Comparison of ENCODE assay signal across 8 cellular contexts in the genomic region with DNA sequence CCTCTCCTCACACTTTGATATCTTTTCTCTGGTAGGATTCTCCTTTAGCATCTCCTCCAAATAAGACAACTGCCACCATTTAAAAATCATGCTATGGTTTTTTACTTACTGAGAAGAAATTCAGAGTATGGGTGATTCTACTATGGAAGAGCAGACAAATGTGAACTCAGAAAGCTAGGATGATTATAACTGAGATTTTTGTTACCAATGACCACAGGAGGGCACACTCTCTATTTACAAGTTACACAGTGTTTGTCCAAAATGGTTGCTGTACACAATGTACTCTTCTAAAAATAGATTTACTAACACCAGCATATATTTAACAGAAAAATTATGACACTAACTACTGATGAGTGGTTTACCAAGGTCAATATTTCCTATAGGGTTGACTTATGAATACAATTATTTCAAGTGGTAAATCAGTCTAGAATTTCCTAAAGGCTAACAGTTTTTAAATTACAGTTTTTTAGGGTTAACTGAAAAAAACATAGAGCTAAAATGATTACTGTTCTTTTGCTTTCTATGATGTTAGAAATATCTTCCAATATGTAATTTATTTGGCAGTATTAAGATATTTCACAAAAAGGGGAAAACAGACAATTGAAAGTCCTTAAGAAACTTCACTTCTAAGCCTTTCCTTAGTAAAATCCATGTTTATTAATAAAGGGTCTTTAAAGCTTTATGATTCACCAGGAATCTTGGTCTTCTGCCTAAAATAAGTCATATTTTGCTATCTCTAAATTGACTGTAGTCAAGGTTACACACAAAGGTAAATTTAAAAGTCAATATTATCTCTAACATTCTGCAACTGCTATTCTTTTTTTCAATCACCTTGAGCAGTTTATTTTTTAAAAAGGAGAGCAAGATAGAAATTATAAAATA. TPM values are rescaled to one million over a fixed set of nuclear protein-coding genes. Genes with fewer than 3 reads are reported as not detected.
A peak's percentile ranks its signal among the peaks of the same experiment; 100 is the strongest.
DNase-seq lines count a peak whose midpoint lies in the region; ATAC-seq, FAIRE-seq and TF ChIP-seq lines count a peak whose summit lies in the region.

No MANE protein-coding gene starts in this region.

- TF ChIP-seq CTCF in brain (conservative IDR thresholded peaks at IDR 0.05) = peak; percentile 67 to 78
- peak; percentile 57 for TF ChIP-seq CTCF in kidney (IDR thresholded peaks at IDR 0.05; ENCODE audit: borderline replicate concordance, extremely low read depth, insufficient read depth)
- TF ChIP-seq CTCF in testis (IDR thresholded peaks at IDR 0.05) = peak; percentile 57 to 64 (median 58)

- no peak for TF ChIP-seq POLR2A in testis (IDR thresholded peaks at IDR 0.05)

- peaks cover 46% of the 10 kb centered on the region for H3K36me3 Mint-ChIP-seq in brain
- H3K36me3 Mint-ChIP-seq in activated T-helper 2 cell treated with anti-CD3 and anti-CD28 coated beads, Interferon-gamma antibody, Interleukin-2, Interleukin-4, amounts not matched to agents 10 μg/mL and 5 μg/mL and 100 μg/mL, durations not matched to agents 14 hours and 24 hours and 36 hours (ENCODE audit: low read depth) = peaks cover 13% of the 10 kb centered on the region

- no peaks in the 10 kb centered on the region for H3K27me3 ChIP-seq in testis

- peak overlapping the region in 4 of 5 experiments; percentile 68 to 82 (median 71) for H3K27ac Mint-ChIP-seq in brain
- no peak overlapping the region for H3K27ac Mint-ChIP-seq in activated T-helper 2 cell treated with anti-CD3 and anti-CD28 coated beads, Interferon-gamma antibody, Interleukin-2, Interleukin-4, amounts not matched to agents 10 μg/mL and 5 μg/mL and 100 μg/mL, durations not matched to agents 14 hours and 24 hours and 36 hours

- H3K27ac ChIP-seq in kidney (ENCODE audit: low read depth in 2 of 2, low read length in 2 of 2) (peak overlapping the region in 1 of 2 donors; percentile 40), testis (peak overlapping the region; percentile 17 to 57)

- H3K9me3 ChIP-seq in kidney (ENCODE audit: control insufficient read depth in 1 of 2, low read length in 2 of 2) (no peaks in the 10 kb centered on the region), testis (no peaks in the 10 kb centered on the region)

- in situ Hi-C loops in Caki2 (cut with HindIII; ENCODE audit: low pct_unique_long_range_greater_than_20kb, low sequenced_read_pairs) = no loop called here

- H3K36me3 ChIP-seq in kidney (ENCODE audit: control insufficient read depth in 1 of 2, insufficient read depth in 2 of 2, low read length in 2 of 2) (peaks cover 2 to 7% of the 10 kb centered on the region in 2 donors), testis (ENCODE audit: low read depth, missing control alignments) (no peaks in the 10 kb centered on the region)

- H3K27me3 Mint-ChIP-seq in brain = no peaks in the 10 kb centered on the region
- no peaks in the 10 kb centered on the region for H3K27me3 Mint-ChIP-seq in activated T-helper 2 cell treated with anti-CD3 and anti-CD28 coated beads, Interferon-gamma antibody, Interleukin-2, Interleukin-4, amounts not matched to agents 10 μg/mL and 5 μg/mL and 100 μg/mL, durations not matched to agents 14 hours and 24 hours and 36 hours (ENCODE audit: low read depth)

- H3K4me1 ChIP-seq in kidney (ENCODE audit: control insufficient read depth in 1 of 2, insufficient read depth in 1 of 2, low read depth in 1 of 2, low read length in 2 of 2) (peaks cover 8 to 15% of the 10 kb centered on the region in 2 donors), testis (peaks cover 21% of the 10 kb centered on the region)

- intact Hi-C loops in kidney (cut with DNase I) (no loop called here), testis (cut with DNase I; ENCODE audit: low total_unique reads) (no loop called here)
- intact Hi-C loops in activated T-helper 2 cell treated with anti-CD3 and anti-CD28 coated beads, Interferon-gamma antibody, Interleukin-2, Interleukin-4, amounts not matched to agents 10 μg/mL and 5 μg/mL and 100 μg/mL, durations not matched to agents 14 hours and 24 hours and 36 hours (cut with micrococcal nuclease) = loop anchor here (1.0 to 10.0 kb wide), 5 partner anchors 29 to 258 kb away; a partner anchor contains a TSS

- no peak overlapping the region for H3K9ac ChIP-seq in kidney (ENCODE audit: low read length in 2 of 2)

- DNase-seq in Caki2 (ENCODE audit: low read depth) (peak; percentile 35), NCI-H510A (lab: John Stamatoyannopoulos, UW) (peak; percentile 6), kidney (no peak), testis (no peak)
- DNase-seq in activated T-helper 2 cell treated with anti-CD3 and anti-CD28 coated beads, Interferon-gamma antibody, Interleukin-2, Interleukin-4, amounts not matched to agents 10 μg/mL and 5 μg/mL and 100 μg/mL, durations not matched to agents 14 hours and 24 hours and 36 hours (ENCODE audit: low spot score) = no peak

- ATAC-seq in GM19351 (IDR thresholded peaks at IDR 0.05; ENCODE audit: unreplicated experiment) = peak; percentile 77
- ATAC-seq in HG03342 (IDR thresholded peaks at IDR 0.05; ENCODE audit: unreplicated experiment) = peak; percentile 62

- H3K9me3 Mint-ChIP-seq in brain = peaks cover 7 to 25% (median 19%) of the 10 kb centered on the region in 5 experiments
- H3K9me3 Mint-ChIP-seq in activated T-helper 2 cell treated with anti-CD3 and anti-CD28 coated beads, Interferon-gamma antibody, Interleukin-2, Interleukin-4, amounts not matched to agents 10 μg/mL and 5 μg/mL and 100 μg/mL, durations not matched to agents 14 hours and 24 hours and 36 hours = peaks cover 13% of the 10 kb centered on the region

- peak; percentile 96 for FAIRE-seq in kidney (lab: Jason Lieb, UNC)

- no peak overlapping the region for H3K4me3 ChIP-seq in kidney (ENCODE audit: low read length in 2 of 2)
- no peak overlapping the region for H3K4me3 ChIP-seq in testis

- peaks cover 43% of the 10 kb centered on the region for H3K4me1 Mint-ChIP-seq in brain
- H3K4me1 Mint-ChIP-seq in activated T-helper 2 cell treated with anti-CD3 and anti-CD28 coated beads, Interferon-gamma antibody, Interleukin-2, Interleukin-4, amounts not matched to agents 10 μg/mL and 5 μg/mL and 100 μg/mL, durations not matched to agents 14 hours and 24 hours and 36 hours (ENCODE audit: low read depth) = peaks cover 31% of the 10 kb centered on the region

- H3K4me3 Mint-ChIP-seq in brain = peak overlapping the region in 3 of 5 experiments; percentile 23 to 73 (median 71)
- no peak overlapping the region for H3K4me3 Mint-ChIP-seq in activated T-helper 2 cell treated with anti-CD3 and anti-CD28 coated beads, Interferon-gamma antibody, Interleukin-2, Interleukin-4, amounts not matched to agents 10 μg/mL and 5 μg/mL and 100 μg/mL, durations not matched to agents 14 hours and 24 hours and 36 hours (ENCODE audit: low read depth)

RNA-seq across cellular contexts. Expression of a gene that starts 57.2 kb away (rescaled TPM):
- total RNA-seq in Caki2 (2014; rRNA removed; shearing (Covaris generic); ENCODE audit: low replicate concordance) = 16.7 and 54.2 TPM in 2 replicates
- polyA plus RNA-seq in brain (ENCODE audit: insufficient read depth, low read depth, low replicate concordance) (8.6 TPM), kidney (ENCODE audit: insufficient read depth, low read depth, low replicate concordance) (14.9 TPM), testis (ENCODE audit: insufficient read depth, low read depth, low replicate concordance) (37.6 TPM)
- total RNA-seq in kidney (39.5 TPM), testis (10 to 100 TPM; 58.8 to 59.6 TPM)
- 19.3 and 22.7 TPM in 2 replicates for total RNA-seq in activated T-helper 2 cell treated with anti-CD3 and anti-CD28 coated beads, Interferon-gamma antibody, Interleukin-2, Interleukin-4, amounts not matched to agents 10 μg/mL and 5 μg/mL and 100 μg/mL, durations not matched to agents 14 hours and 24 hours and 36 hours

Comparison
In these comparisons a context has a peak if more than half of its experiments do, and no peak if none do; other contexts are left out.
1. DNase-seq: peak in Caki2 (single experiment) and NCI-H510A (single experiment); none in kidney (single experiment), testis (single experiment) and activated T-helper 2 cell treated with anti-CD3 and anti-CD28 coated beads, Interferon-gamma antibody, Interleukin-2, Interleukin-4, amounts not matched to agents 10 μg/mL and 5 μg/mL and 100 μg/mL, durations not matched to agents 14 hours and 24 hours and 36 hours (single experiment).
2. Peak in every context shown above with its lines, with median percentiles within 50 percentile points of each other: CTCF ChIP-seq.